8 cellular contexts compared by ENCODE assay signal in the genomic region with DNA sequence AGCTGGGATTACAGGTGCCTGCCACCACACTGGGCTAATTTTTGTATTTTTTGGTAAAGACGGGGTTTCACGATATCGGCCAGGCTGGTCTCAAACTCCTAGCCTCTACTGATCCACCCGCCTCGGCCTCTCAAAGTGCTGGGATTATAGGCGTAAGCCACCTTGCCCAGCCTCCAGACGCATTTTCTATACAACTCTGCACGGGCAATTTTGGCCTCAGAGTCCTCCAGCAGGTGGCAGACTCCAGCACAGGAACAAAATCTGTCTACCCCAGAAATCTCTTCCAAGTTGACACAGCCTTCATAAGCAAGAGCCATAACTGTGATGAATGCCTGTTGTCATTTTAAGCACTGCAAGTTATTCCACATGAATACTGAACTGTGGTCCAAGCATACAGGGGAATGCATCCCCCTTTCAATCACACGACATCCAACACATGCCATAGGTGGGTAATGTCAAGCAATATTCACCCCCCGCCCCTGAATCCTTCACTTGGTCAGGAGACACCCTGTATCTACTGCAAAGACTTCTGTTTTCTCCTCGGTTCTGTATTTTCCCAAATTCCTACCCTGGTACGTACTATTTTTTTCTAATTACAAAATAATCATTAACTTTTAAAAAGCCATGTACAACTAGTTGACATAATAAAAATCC. TPM values are rescaled to one million over a fixed set of nuclear protein-coding genes. Genes with fewer than 3 reads are reported as not detected.
A peak's percentile ranks its signal among the peaks of the same experiment; 100 is the strongest.
DNase-seq lines count a peak whose midpoint lies in the region; ATAC-seq lines count a peak whose summit lies in the region.

No MANE protein-coding gene starts in this region.

- H3K4me1 Mint-ChIP-seq in activated naive CD8-positive, alpha-beta T cell treated with anti-CD3 and anti-CD28 coated beads, Interleukin-2, amount 10 ng/mL, durations not matched to agents 7 days and 5 days, result peaks cover 4% of the 10 kb centered on the region

- H3K36me3 Mint-ChIP-seq in activated naive CD8-positive, alpha-beta T cell treated with anti-CD3 and anti-CD28 coated beads, Interleukin-2, amount 10 ng/mL, durations not matched to agents 7 days and 5 days, result no peaks in the 10 kb centered on the region

- H3K9me3 Mint-ChIP-seq in activated naive CD8-positive, alpha-beta T cell treated with anti-CD3 and anti-CD28 coated beads, Interleukin-2, amount 10 ng/mL, durations not matched to agents 7 days and 5 days, result no peaks in the 10 kb centered on the region

- peak; percentile 69 for DNase-seq in D341Med (ENCODE audit: low spot score)
- peak; percentile 7 for DNase-seq in NOMO-1 treated with dmso at 0.1 percent for 144 hours (lab: John Stamatoyannopoulos, UW; ENCODE audit: unreplicated experiment)
- DNase-seq in activated naive CD8-positive, alpha-beta T cell treated with anti-CD3 and anti-CD28 coated beads, Interleukin-2, amount 10 ng/mL, durations not matched to agents 7 days and 5 days, result peak; percentile 33
- peak in 1 of 2 donors; percentile 64 for DNase-seq in left colon
- no peak for DNase-seq in DMS79 treated with DMSO at 0.1 percent for 48 hours (lab: John Stamatoyannopoulos, UW)
- no peak for DNase-seq in T1000 (lab: John Stamatoyannopoulos, UW)

- H3K4me3 Mint-ChIP-seq in activated naive CD8-positive, alpha-beta T cell treated with anti-CD3 and anti-CD28 coated beads, Interleukin-2, amount 10 ng/mL, durations not matched to agents 7 days and 5 days, result no peak overlapping the region

- ATAC-seq in GM18873 (IDR thresholded peaks at IDR 0.05; ENCODE audit: low FRiP score, unreplicated experiment) (peak; percentile 73), HG02981 (IDR thresholded peaks at IDR 0.05; ENCODE audit: unreplicated experiment) (peak; percentile 60), left colon (peak; percentile 64)
- ATAC-seq in activated naive CD8-positive, alpha-beta T cell treated with anti-CD3 and anti-CD28 coated beads, Interleukin-2, amount 10 ng/mL, durations not matched to agents 7 days and 5 days (ENCODE audit: low read depth), result no peak

- intact Hi-C loops in left colon (cut with DNase I, micrococcal nuclease), result loop anchor here in 1 of 2 donors (5.0 kb wide), 1 partner anchor 192 kb away; no protein-coding TSS in a partner anchor

- H3K27me3 Mint-ChIP-seq in activated naive CD8-positive, alpha-beta T cell treated with anti-CD3 and anti-CD28 coated beads, Interleukin-2, amount 10 ng/mL, durations not matched to agents 7 days and 5 days, result peaks cover 2% of the 10 kb centered on the region

- no peak overlapping the region for H3K27ac Mint-ChIP-seq in activated naive CD8-positive, alpha-beta T cell treated with anti-CD3 and anti-CD28 coated beads, Interleukin-2, amount 10 ng/mL, durations not matched to agents 7 days and 5 days

- POLR2A ChIA-PET in activated naive CD8-positive, alpha-beta T cell treated with anti-CD3 and anti-CD28 coated beads, Interleukin-2, amount 10 ng/mL, durations not matched to agents 7 days and 5 days (lab: Charles Lee), result interaction anchor here (0.7 kb wide), 1 partner anchor 42 kb away, joined by 3 read pairs; no protein-coding TSS in a partner anchor

RNA-seq across cellular contexts. Expression of a gene that starts 50.8 kb away (rescaled TPM):
- 1 to 10 TPM; 3.2 to 4.2 TPM for total RNA-seq in activated naive CD8-positive, alpha-beta T cell treated with anti-CD3 and anti-CD28 coated beads, Interleukin-2, amount 10 ng/mL, durations not matched to agents 7 days and 5 days
- total RNA-seq in left colon, result 10 to 100 TPM; 50.5 to 61.8 TPM

RNA-seq across cellular contexts. Expression of a gene that starts 56.5 kb away (rescaled TPM):
- 10 to 100 TPM; 38.8 to 39.9 TPM for total RNA-seq in activated naive CD8-positive, alpha-beta T cell treated with anti-CD3 and anti-CD28 coated beads, Interleukin-2, amount 10 ng/mL, durations not matched to agents 7 days and 5 days
- total RNA-seq in left colon, result 10 to 100 TPM; 30.8 to 31.8 TPM

Comparison
In these comparisons a context has a peak if more than half of its experiments do, and no peak if none do; other contexts are left out.
1. DNase-seq: peak in D341Med (single experiment), NOMO-1 treated with dmso at 0.1 percent for 144 hours (single experiment) and activated naive CD8-positive, alpha-beta T cell treated with anti-CD3 and anti-CD28 coated beads, Interleukin-2, amount 10 ng/mL, durations not matched to agents 7 days and 5 days (single experiment); none in DMS79 treated with DMSO at 0.1 percent for 48 hours (single experiment) and T1000 (single experiment).
2. RNA of a gene that starts 50.8 kb away (total RNA-seq): 50.5 to 61.8 TPM in left colon; 3.2 to 4.2 TPM in activated naive CD8-positive, alpha-beta T cell treated with anti-CD3 and anti-CD28 coated beads, Interleukin-2, amount 10 ng/mL, durations not matched to agents 7 days and 5 days; every median in the first group is over 4 times any median in the second.